In genomic region chr2:11829324-11829946, GRCh38 we compare ENCODE assay signal across 1 cellular context.
TF ChIP-seq lines count a peak whose summit lies in the region.

No MANE protein-coding gene starts in this region.

TF ChIP-seq in HepG2, 621 proteins besides CTCF, POLR2A, EP300 and RAD21 (continued from another document):
- 0 out of 2 replicates have a peak, but pooled peaks have one; percentile 12 for TF ChIP-seq KDM3A (CRISPR knock-in tag; IDR thresholded peaks at IDR 0.05; ENCODE audit: low read depth)
- peak; percentile 52; the same call in 1 of the 2 replicates for TF ChIP-seq FOSL2 (CRISPR knock-in tag; IDR thresholded peaks at IDR 0.05)
- TF ChIP-seq ELF1 (CRISPR knock-in tag; IDR thresholded peaks at IDR 0.05) = 0 out of 2 replicates have a peak, but pooled peaks have one; percentile 11
- 0 out of 2 replicates have a peak, but pooled peaks have one; percentile 41 for TF ChIP-seq GFI1 (CRISPR knock-in tag; IDR thresholded peaks at IDR 0.05; ENCODE audit: borderline replicate concordance)
- TF ChIP-seq ZSCAN31 (CRISPR knock-in tag; IDR thresholded peaks at IDR 0.05; ENCODE audit: low read depth) = peak; percentile 65; the same call in 1 of the 2 replicates
- peak; percentile 1; the same call in 1 of the 2 replicates for TF ChIP-seq ZNF598 (CRISPR knock-in tag; IDR thresholded peaks at IDR 0.05; ENCODE audit: borderline replicate concordance)
- 0 out of 2 replicates have a peak, but pooled peaks have one; percentile 28 for TF ChIP-seq MIER3 (CRISPR knock-in tag; IDR thresholded peaks at IDR 0.05; ENCODE audit: borderline replicate concordance)
- TF ChIP-seq ZNF670 (CRISPR knock-in tag; IDR thresholded peaks at IDR 0.05; ENCODE audit: borderline replicate concordance) = 0 out of 2 replicates have a peak, but pooled peaks have one; percentile 25
- TF ChIP-seq MED1 (CRISPR knock-in tag; IDR thresholded peaks at IDR 0.05) = peak; percentile 41
- TF ChIP-seq EHMT2 (IDR thresholded peaks at IDR 0.05; ENCODE audit: borderline replicate concordance, low read depth, low read length) = peak; percentile 31; the same call in 1 of the 2 replicates
- no peak for TF ChIP-seq NBN (conservative IDR thresholded peaks at IDR 0.05)
